ENCODE assay signal across 9 cellular contexts in genomic region chr5:143968071-143968878, GRCh38.
DNase-seq lines count a peak whose midpoint lies in the region; ATAC-seq and TF ChIP-seq lines count a peak whose summit lies in the region.
"Had no signal": no experiment of that assay in that cellular context is flagged by ENCODE, and none has a peak within 500 bp of the region (broad histone marks: within the 10 kb centered on the region; RNA-seq: fewer than 3 reads in every experiment).

No MANE protein-coding gene starts in this region.

- peaks cover 2% of the 10 kb centered on the region for H3K4me1 Mint-ChIP-seq in osteocyte (ENCODE audit: unreplicated experiment)
- H3K4me1 Mint-ChIP-seq: central memory CD8-positive, alpha-beta T cell had no signal

- DNase-seq in heart left ventricle (no peak), Right ventricle myocardium inferior (ENCODE audit: missing footprints) (no peak), NCI-H69 (lab: John Stamatoyannopoulos, UW) (peak; percentile 75), epithelial cell of esophagus (ENCODE audit: low read depth) (peak; percentile 72), osteocyte (ENCODE audit: extremely low spot score, unreplicated experiment) (no peak), middle frontal gyrus (ENCODE audit: extremely low spot score, low spot score) (no peak), GM19240 (ENCODE audit: insufficient read length, low spot score) (no peak)

- H3K27me3 Mint-ChIP-seq in osteocyte (ENCODE audit: unreplicated experiment) = peaks cover 2% of the 10 kb centered on the region

- H3K4me3 ChIP-seq in heart left ventricle (no peak overlapping the region), epithelial cell of esophagus (ENCODE audit: low read length) (no peak overlapping the region)

- intact Hi-C loops in heart left ventricle (cut with DNase I) = loop anchor here in 1 of 10 donors (10.0 kb wide), 1 partner anchor 133 kb away; no protein-coding TSS in a partner anchor
- intact Hi-C loops in Right ventricle myocardium inferior (cut with DNase I) = loop anchor here (10.0 kb wide), 1 partner anchor 143 kb away; no protein-coding TSS in a partner anchor

- TF ChIP-seq POLR2A in heart left ventricle (IDR thresholded peaks at IDR 0.05) = no peak

- no peaks in the 10 kb centered on the region for H3K27me3 ChIP-seq in heart left ventricle

- ATAC-seq in heart left ventricle (peak in 2 of 4 donors; percentile 41 to 49), Right ventricle myocardium inferior (no peak), HG02938 (IDR thresholded peaks at IDR 0.05; ENCODE audit: unreplicated experiment) (peak; percentile 47)

- no peak overlapping the region for H3K4me3 Mint-ChIP-seq in osteocyte (ENCODE audit: unreplicated experiment)
- H3K4me3 Mint-ChIP-seq: central memory CD8-positive, alpha-beta T cell had no signal

- TF ChIP-seq CTCF in heart left ventricle (IDR thresholded peaks at IDR 0.05) (peak; percentile 10 to 65 (median 28)), epithelial cell of esophagus (IDR thresholded peaks at IDR 0.05; ENCODE audit: insufficient read depth, low read depth, low read length, missing control alignments) (peak; percentile 56), osteocyte (IDR thresholded peaks at IDR 0.05) (peak; percentile 68)

- no peaks in the 10 kb centered on the region for H3K9me3 ChIP-seq in heart left ventricle

- H3K36me3 Mint-ChIP-seq in osteocyte (ENCODE audit: unreplicated experiment) = no peaks in the 10 kb centered on the region

- H3K36me3 ChIP-seq in heart left ventricle = no peaks in the 10 kb centered on the region

- H3K27ac Mint-ChIP-seq in osteocyte (ENCODE audit: unreplicated experiment) = no peak overlapping the region

- H3K27ac ChIP-seq in heart left ventricle = no peak overlapping the region

- peaks cover 8% of the 10 kb centered on the region for H3K9me3 Mint-ChIP-seq in osteocyte (ENCODE audit: unreplicated experiment)
- H3K9me3 Mint-ChIP-seq: central memory CD8-positive, alpha-beta T cell had no signal

- 93 to 97% (median 94%) methylated on average over 3 of the region's 3 CpGs for WGBS in heart left ventricle, 4 donors

- no peaks in the 10 kb centered on the region for H3K4me1 ChIP-seq in heart left ventricle

Comparison
In these comparisons a context has a peak if more than half of its experiments do, and no peak if none do; other contexts are left out.
1. DNase-seq: peak in NCI-H69 (single experiment) and epithelial cell of esophagus (single experiment); none in heart left ventricle (0 of 5), Right ventricle myocardium inferior (single experiment), osteocyte (single experiment), middle frontal gyrus (single experiment) and GM19240 (single experiment).
2. Peak in every context shown above with its lines, with median percentiles within 50 percentile points of each other: CTCF ChIP-seq.